Comparison of ENCODE assay signal across 30 cellular contexts in the genomic region with DNA sequence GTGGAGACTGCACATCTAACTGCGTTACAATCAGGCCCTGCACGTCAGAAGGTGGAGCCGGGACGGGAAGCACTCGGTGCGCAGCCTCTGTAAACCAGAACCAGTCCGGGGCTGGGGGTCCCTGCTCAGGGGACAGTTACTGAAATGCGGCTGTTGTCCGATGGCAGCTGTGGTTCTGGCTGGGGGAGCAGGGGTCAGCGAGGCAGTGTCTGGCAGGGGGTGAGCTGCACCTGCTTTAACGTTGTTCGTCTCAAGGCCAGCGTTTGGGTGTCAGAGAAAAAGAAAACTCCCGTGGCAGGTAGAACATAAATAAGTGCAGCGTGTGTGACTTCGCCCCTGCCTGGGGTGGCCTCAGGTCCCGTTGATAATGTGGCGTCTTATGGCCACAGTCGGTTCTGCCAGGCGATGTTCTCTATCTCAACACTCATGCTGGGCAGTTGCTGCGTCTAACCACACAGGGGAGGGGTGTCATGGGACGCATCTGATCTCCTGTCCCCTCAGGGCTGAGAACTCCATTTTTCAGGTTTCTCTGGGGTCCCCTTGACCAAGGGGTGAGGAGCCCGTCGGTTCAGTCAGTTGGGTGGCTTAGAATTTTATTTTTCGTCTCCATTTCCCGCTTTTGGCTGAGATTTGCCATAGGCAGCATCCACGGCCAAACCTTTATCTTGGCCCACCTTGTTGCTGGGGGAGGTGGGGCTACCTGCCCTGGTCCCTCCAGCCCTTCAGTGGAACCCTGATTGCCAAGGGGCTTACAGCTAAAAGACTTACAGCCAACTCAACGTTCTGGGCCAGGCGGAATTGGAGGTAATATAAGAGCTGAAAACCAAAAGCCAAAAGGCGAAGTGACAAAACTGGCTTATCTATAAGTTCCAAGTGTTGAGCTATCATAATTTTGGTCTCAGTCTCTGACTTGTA. TPM values are rescaled to one million over a fixed set of nuclear protein-coding genes. Genes with fewer than 3 reads are reported as not detected.
DNase-seq lines count a peak whose midpoint lies in the region; ATAC-seq, FAIRE-seq and TF ChIP-seq lines count a peak whose summit lies in the region.
"Had no signal": no experiment of that assay in that cellular context is flagged by ENCODE, and none has a peak within 500 bp of the region (broad histone marks: within the 10 kb centered on the region; RNA-seq: fewer than 3 reads in every experiment).

No MANE protein-coding gene starts in this region.

- H3K9me3 ChIP-seq in PC-3 (ENCODE audit: low read length) (no peaks in the 10 kb centered on the region), sigmoid colon (no peaks in the 10 kb centered on the region)
- H3K9me3 ChIP-seq: Caco-2, transverse colon had no signal

- BruUV-seq in PC-3 (replicated peaks; lab: Mats Ljungman, UMichigan): no TSS peak

- H3F3A ChIP-seq in PC-3 (ENCODE audit: low read length, unreplicated experiment): no peaks in the 10 kb centered on the region

- TF ChIP-seq CTCF in PC-3 (conservative IDR thresholded peaks at IDR 0.05; ENCODE audit: low read depth, low read length): no peak
- TF ChIP-seq CTCF in sigmoid colon (IDR thresholded peaks at IDR 0.05): no peak

- intact Hi-C loops in PC-3 (cut with micrococcal nuclease) (no loop called here), sigmoid colon (cut with DNase I) (no loop called here)

- no peaks in the 10 kb centered on the region for H4K20me1 ChIP-seq in PC-3 (ENCODE audit: low read length)

- WGBS in sigmoid colon, 2 donors: 78 to 88% methylated on average over 30 of the region's 30 CpGs

- POLR2A ChIA-PET in PC-3 (lab: Charles Lee; ENCODE audit: unreplicated experiment): no interaction called here

- ATAC-seq in PC-3: no peak
- no peak for ATAC-seq in activated CD4-positive, CD25-positive, alpha-beta regulatory T cell treated with anti-CD3 and anti-CD28 coated beads, Interleukin-2, amount 50 U/mL, for 24 hours
- ATAC-seq: activated CD8-positive, alpha-beta T cell treated with anti-CD3 and anti-CD28 coated beads, Interleukin-2, amount 10 ng/mL, durations not matched to agents 7 days and 5 days; effector memory CD8-positive, alpha-beta T cell; esophagus mucosa; stimulated activated effector memory CD8-positive, alpha-beta T cell treated with anti-CD3 and anti-CD28 coated beads, Interleukin-12 subunit alpha, Interleukin-12 subunit beta, amount 100 ng/mL, for 72 hours had no signal

- FAIRE-seq in GM12891 (lab: Jason Lieb, UNC): peak; percentile 41

- no peaks in the 10 kb centered on the region for H3K79me2 ChIP-seq in PC-3 (ENCODE audit: low read length)

- TF ChIP-seq POLR2A in GM12891 (IDR thresholded peaks at IDR 0.05; ENCODE audit: low read depth, low read length) (no peak), sigmoid colon (IDR thresholded peaks at IDR 0.05) (no peak)

- DNase-seq in GM12891 (ENCODE audit: insufficient read length, low spot score) (no peak), PC-3 (no peak), iPS-NIHi11 (ENCODE audit: low spot score) (peak; percentile 4), sigmoid colon (peak; percentile 22), medulla oblongata (ENCODE audit: extremely low spot score) (no peak), hypothalamus (lab: John Stamatoyannopoulos, UW) (no peak)
- DNase-seq: activated CD8-positive, alpha-beta T cell treated with anti-CD3 and anti-CD28 coated beads, Interleukin-2, amount 10 ng/mL, durations not matched to agents 7 days and 5 days; activated T-cell treated with anti-CD3 and anti-CD28 coated beads for 4 hours; aorta; Caco-2; effector memory CD8-positive, alpha-beta T cell; H9; mammary epithelial cell; MM.1S; NCI-H1417; NCI-H2029 treated with DMSO at 0.1 percent for 48 hours; NK-92 treated with Interleukin-12 subunit alpha and Interleukin-12 subunit beta, amount 100 ng/mL, for 24 hours; PC-9; T-helper 2 cell; transverse colon had no signal

- no peak for TF ChIP-seq EP300 in sigmoid colon (IDR thresholded peaks at IDR 0.05)

- H3K9ac ChIP-seq in PC-3 (ENCODE audit: low read length): no peak overlapping the region

- peak overlapping the region; percentile 26; the same call in 1 of the 2 replicates for H3K4me3 ChIP-seq in PC-3 (ENCODE audit: low read length)
- H3K4me3 ChIP-seq in sigmoid colon: no peak overlapping the region
- H3K4me3 ChIP-seq: cardiac muscle cell, PC-9, transverse colon had no signal

- H3K9me2 ChIP-seq in PC-3 (replicated peaks; ENCODE audit: low read length): no peaks in the 10 kb centered on the region

- H3K4me1 ChIP-seq in PC-3 (ENCODE audit: insufficient read depth, low read length) (peaks cover 6% of the 10 kb centered on the region; the same call in 1 of the 2 replicates), sigmoid colon (peaks cover 0 to 8% (median 3%) of the 10 kb centered on the region in 4 donors)
- H3K4me1 ChIP-seq: Caco-2 had no signal

- CTCF ChIA-PET in PC-3 (lab: Charles Lee): interaction anchor here (0.6 kb wide), 1 partner anchor 11 kb away, joined by 4 read pairs; no protein-coding TSS in a partner anchor

- H2AFZ ChIP-seq in PC-3 (ENCODE audit: low read length): peak overlapping the region; percentile 60; the same call in 1 of the 2 replicates
- H2AFZ ChIP-seq: PC-9 had no signal

- H3K27ac ChIP-seq in PC-3 (ENCODE audit: low read length) (no peak overlapping the region), sigmoid colon (no peak overlapping the region)
- H3K27ac ChIP-seq: cardiac muscle cell, HL-60, PC-9, transverse colon had no signal

- H3K36me3 ChIP-seq in PC-3 (ENCODE audit: low read depth, low read length) (no peaks in the 10 kb centered on the region), sigmoid colon (no peaks in the 10 kb centered on the region)
- H3K36me3 ChIP-seq: cardiac muscle cell, transverse colon had no signal

- no peaks in the 10 kb centered on the region; the same call in 1 of the 2 replicates for H3K27me3 ChIP-seq in PC-3 (ENCODE audit: low read length)
- no peaks in the 10 kb centered on the region for H3K27me3 ChIP-seq in sigmoid colon
- H3K27me3 ChIP-seq: cardiac muscle cell had no signal

- H3K4me2 ChIP-seq in PC-3 (ENCODE audit: low read length): peak overlapping the region; percentile 53
- H3K4me2 ChIP-seq: PC-9 had no signal

TF ChIP-seq in GM12891, 5 proteins besides CTCF, POLR2A, EP300 and RAD21:
- TF ChIP-seq POU2F2 (IDR thresholded peaks at IDR 0.05; ENCODE audit: low read depth, low read length): no peak
- no peak for TF ChIP-seq SPI1 (IDR thresholded peaks at IDR 0.05; ENCODE audit: low read depth, low read length)
- no peak for TF ChIP-seq POLR2AphosphoS5 (IDR thresholded peaks at IDR 0.05; ENCODE audit: low read depth, low read length)
- TF ChIP-seq TAF1 (IDR thresholded peaks at IDR 0.05; ENCODE audit: low read depth, low read length): no peak
- TF ChIP-seq PAX5 (IDR thresholded peaks at IDR 0.05; ENCODE audit: insufficient read depth, low read length, severe bottlenecking): no peak

RNA-seq across cellular contexts. Expression of a gene that starts 24.5 kb away (rescaled TPM):
- 8.4 TPM for polyA plus RNA-seq in GM12891 (2012; ENCODE audit: low read depth, missing spikeins)
- total RNA-seq in PC-3 (2014; rRNA removed) (not detected in 2 replicates), sigmoid colon (under 1 TPM in 3 of 4 donors, not detected in 1; 0.14 to 0.99 (median 0.36) TPM)
- polyA plus RNA-seq in sigmoid colon: 1 to 10 TPM in 1 of 3 donors, not detected in 2; 3.2 TPM
- total RNA-seq: Caco-2, cardiac muscle cell, fibroblast of villous mesenchyme, G401, mammary epithelial cell, PC-9, pulmonary artery endothelial cell, skeletal muscle tissue had no signal
- polyA plus RNA-seq: aorta, cardiac muscle cell, mammary epithelial cell had no signal

RNA-seq across cellular contexts. Expression of a gene that starts 25.2 kb away (rescaled TPM):
- 0.69 TPM for polyA plus RNA-seq in GM12891 (2012; ENCODE audit: low read depth, missing spikeins)
- not detected in 2 replicates for total RNA-seq in PC-3 (2014; rRNA removed)
- 1 to 10 TPM in 1 of 4 donors, under 1 TPM in 2, not detected in 1; 0.36 to 3.6 (median 0.49) TPM for total RNA-seq in sigmoid colon
- polyA plus RNA-seq in sigmoid colon: 10 to 100 TPM; 16.3 to 66.1 (median 39.1) TPM
- total RNA-seq: esophagus mucosa, fibroblast of villous mesenchyme, G401, mammary epithelial cell, pulmonary artery endothelial cell had no signal
- polyA plus RNA-seq: mammary epithelial cell had no signal

RNA-seq across cellular contexts. Expression of a gene that starts 35.3 kb away (rescaled TPM):
- polyA plus RNA-seq in GM12891 (2012; ENCODE audit: low read depth, missing spikeins): 0.17 TPM
- total RNA-seq in PC-3 (2014; rRNA removed) (not detected in 2 replicates), sigmoid colon (under 1 TPM in 1 of 4 donors, not detected in 3; 0.16 TPM)
- polyA plus RNA-seq in sigmoid colon: under 1 TPM in 1 of 3 donors, not detected in 2; 0.19 TPM
- total RNA-seq: activated CD8-positive, alpha-beta T cell treated with anti-CD3 and anti-CD28 coated beads, Interleukin-2, amount 10 ng/mL, durations not matched to agents 7 days and 5 days; aorta; Caco-2; cardiac muscle cell; esophagus mucosa; fibroblast of villous mesenchyme; G401; H9; mammary epithelial cell; PC-9; pulmonary artery endothelial cell; skeletal muscle tissue had no signal
- polyA plus RNA-seq: aorta, cardiac muscle cell, CD14-positive monocyte, mammary epithelial cell had no signal

RNA-seq across cellular contexts. Expression of a gene that starts 57.6 kb away (rescaled TPM):
- polyA plus RNA-seq in GM12891 (2012; ENCODE audit: low read depth, missing spikeins): 0.21 TPM
- total RNA-seq in PC-3 (2014; rRNA removed): not detected in 2 replicates
- under 1 TPM in 2 of 4 donors, not detected in 2; 0.33 to 0.68 TPM for total RNA-seq in sigmoid colon
- polyA plus RNA-seq in sigmoid colon: 10 to 100 TPM in 1 of 3 donors, 1 to 10 TPM in 2; 3.0 to 13.6 (median 4.2) TPM
- total RNA-seq: aorta, esophagus mucosa, G401, mammary epithelial cell, pulmonary artery endothelial cell, skeletal muscle tissue had no signal
- polyA plus RNA-seq: aorta, cardiac muscle cell, CD14-positive monocyte, mammary epithelial cell had no signal

Comparison
In these comparisons a context has a peak if more than half of its experiments do, and no peak if none do; other contexts are left out.
1. DNase-seq: peak in iPS-NIHi11 (single experiment) and sigmoid colon (single experiment); none in GM12891 (single experiment), PC-3 (single experiment), medulla oblongata (single experiment) and hypothalamus (0 of 51).